ENCODE assay signal across 12 cellular contexts in the genomic region with DNA sequence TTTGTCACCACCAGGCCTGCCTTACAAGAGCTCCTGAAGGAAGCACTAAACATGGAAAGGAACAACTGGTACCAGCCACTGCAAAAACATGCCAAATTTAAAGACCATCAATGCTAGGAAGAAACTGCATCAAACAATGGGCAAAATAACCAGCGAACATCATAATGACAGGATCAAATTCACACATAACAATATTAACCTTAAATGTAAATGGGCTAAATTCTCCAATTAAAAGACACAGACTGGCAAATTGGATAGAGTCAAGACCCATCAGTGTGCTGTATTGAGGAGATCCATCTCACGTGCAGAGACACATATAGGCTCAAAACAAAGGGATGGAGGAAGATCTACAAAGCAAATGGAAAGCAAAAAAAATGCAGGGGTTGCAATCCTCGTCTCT. TPM values are rescaled to one million over a fixed set of nuclear protein-coding genes. Genes with fewer than 3 reads are reported as not detected.
"Had no signal": no experiment of that assay in that cellular context is flagged by ENCODE, and none has a peak within 500 bp of the region (broad histone marks: within the 10 kb centered on the region; RNA-seq: fewer than 3 reads in every experiment).

No MANE protein-coding gene starts in this region.

RNA-seq across cellular contexts. Expression of gene MAT1A, which starts 16.5 kb away (rescaled TPM):
- total RNA-seq: OCI-LY7, PC-3, PC-9, Peyer's patch, RPMI7951, SJCRH30, SJSA1 had no signal

RNA-seq across cellular contexts. Expression of gene DYDC1, which starts 50.6 kb away (rescaled TPM):
- total RNA-seq: OCI-LY7, PC-3, PC-9, Peyer's patch, Right ventricle myocardium inferior, Right ventricle myocardium superior, RPMI7951, SJCRH30, SJSA1, SK-MEL-5, T-cell had no signal
- polyA plus RNA-seq: SK-N-SH had no signal

RNA-seq across cellular contexts. Expression of gene DYDC2, which starts 50.6 kb away (rescaled TPM):
- total RNA-seq: OCI-LY7, PC-3, PC-9, Right ventricle myocardium inferior, Right ventricle myocardium superior, RPMI7951, SJCRH30, SJSA1, T-cell had no signal
